In genomic region chr17:68205251-68205807, GRCh38 we compare ENCODE assay signal across 1 cellular context.
TF ChIP-seq lines count a peak whose summit lies in the region.

No MANE protein-coding gene starts in this region.

TF ChIP-seq in HepG2, 621 proteins besides CTCF, POLR2A, EP300 and RAD21 (continued from another document and continues in another):
- TF ChIP-seq NCOA1 (CRISPR knock-in tag; IDR thresholded peaks at IDR 0.05) (no peak), POLR2AphosphoS5 (IDR thresholded peaks at IDR 0.05; ENCODE audit: low read depth, low read length) (peak; percentile 78), ZNF589 (CRISPR knock-in tag; conservative IDR thresholded peaks at IDR 0.05) (0 out of 2 replicates have a peak, but pooled peaks have one; percentile 16), U2AF2 (IDR thresholded peaks at IDR 0.05; ENCODE audit: low read depth, low read length) (no peak), ZSCAN5A (CRISPR knock-in tag; IDR thresholded peaks at IDR 0.05; ENCODE audit: borderline replicate concordance) (peak; percentile 85), NFYB (CRISPR knock-in tag; IDR thresholded peaks at IDR 0.05) (peak; percentile 27; the same call in 1 of the 2 replicates), ELF4 (CRISPR knock-in tag; IDR thresholded peaks at IDR 0.05; ENCODE audit: borderline replicate concordance) (no peak), RXRB (CRISPR knock-in tag; IDR thresholded peaks at IDR 0.05; ENCODE audit: borderline replicate concordance) (peak; percentile 71), CENPBD1 (CRISPR knock-in tag; IDR thresholded peaks at IDR 0.05; ENCODE audit: borderline replicate concordance, low read depth) (no peak), KDM1A (CRISPR knock-in tag; IDR thresholded peaks at IDR 0.05) (peak; percentile 87), KLF15 (CRISPR knock-in tag; IDR thresholded peaks at IDR 0.05; ENCODE audit: borderline replicate concordance) (peak; percentile 36; the same call in 1 of the 2 replicates), DBP (CRISPR knock-in tag; IDR thresholded peaks at IDR 0.05; ENCODE audit: not compliant biosample characterization) (peak; percentile 88), PRDM15 (CRISPR knock-in tag; IDR thresholded peaks at IDR 0.05) (peak; percentile 40; the same call in 1 of the 2 replicates), SETDB1 (CRISPR knock-in tag; IDR thresholded peaks at IDR 0.05; ENCODE audit: borderline replicate concordance) (no peak), ZNF550 (CRISPR knock-in tag; IDR thresholded peaks at IDR 0.05; ENCODE audit: borderline replicate concordance) (no peak), ETV5 (CRISPR knock-in tag; IDR thresholded peaks at IDR 0.05; ENCODE audit: borderline replicate concordance) (peak; percentile 60; the same call in 1 of the 2 replicates), ZMYM3 (CRISPR knock-in tag; IDR thresholded peaks at IDR 0.05) (peak; percentile 74; the same call in 1 of the 2 replicates), ZBTB7B (CRISPR knock-in tag; IDR thresholded peaks at IDR 0.05) (peak; percentile 76), ZNF670 (CRISPR knock-in tag; IDR thresholded peaks at IDR 0.05; ENCODE audit: borderline replicate concordance) (peak; percentile 74; the same call in 1 of the 2 replicates), DPF2 (CRISPR knock-in tag; IDR thresholded peaks at IDR 0.05; ENCODE audit: borderline replicate concordance, low read depth) (0 out of 2 replicates have a peak, but pooled peaks have one; percentile 20), ZNF761 (CRISPR knock-in tag; conservative IDR thresholded peaks at IDR 0.05) (no peak), LBX2 (CRISPR knock-in tag; IDR thresholded peaks at IDR 0.05; ENCODE audit: borderline replicate concordance) (0 out of 2 replicates have a peak, but pooled peaks have one; percentile 43), MEIS2 (CRISPR knock-in tag; IDR thresholded peaks at IDR 0.05) (no peak), ATF7 (IDR thresholded peaks at IDR 0.05) (no peak), ATF7 (CRISPR knock-in tag; IDR thresholded peaks at IDR 0.05) (no peak), NPAS2 (CRISPR knock-in tag; IDR thresholded peaks at IDR 0.05; ENCODE audit: borderline replicate concordance) (no peak), USF2 (IDR thresholded peaks at IDR 0.05; ENCODE audit: low read depth, low read length) (peak; percentile 79), USF2 (CRISPR knock-in tag; IDR thresholded peaks at IDR 0.05; ENCODE audit: borderline replicate concordance) (peak; percentile 82; the same call in 1 of the 2 replicates), ZBTB26 (CRISPR knock-in tag; IDR thresholded peaks at IDR 0.05; ENCODE audit: borderline replicate concordance) (peak; percentile 24; the same call in 1 of the 2 replicates), ZFP36L1 (CRISPR knock-in tag; IDR thresholded peaks at IDR 0.05) (0 out of 2 replicates have a peak, but pooled peaks have one; percentile 33)
- TF ChIP-seq, protein P1, sequence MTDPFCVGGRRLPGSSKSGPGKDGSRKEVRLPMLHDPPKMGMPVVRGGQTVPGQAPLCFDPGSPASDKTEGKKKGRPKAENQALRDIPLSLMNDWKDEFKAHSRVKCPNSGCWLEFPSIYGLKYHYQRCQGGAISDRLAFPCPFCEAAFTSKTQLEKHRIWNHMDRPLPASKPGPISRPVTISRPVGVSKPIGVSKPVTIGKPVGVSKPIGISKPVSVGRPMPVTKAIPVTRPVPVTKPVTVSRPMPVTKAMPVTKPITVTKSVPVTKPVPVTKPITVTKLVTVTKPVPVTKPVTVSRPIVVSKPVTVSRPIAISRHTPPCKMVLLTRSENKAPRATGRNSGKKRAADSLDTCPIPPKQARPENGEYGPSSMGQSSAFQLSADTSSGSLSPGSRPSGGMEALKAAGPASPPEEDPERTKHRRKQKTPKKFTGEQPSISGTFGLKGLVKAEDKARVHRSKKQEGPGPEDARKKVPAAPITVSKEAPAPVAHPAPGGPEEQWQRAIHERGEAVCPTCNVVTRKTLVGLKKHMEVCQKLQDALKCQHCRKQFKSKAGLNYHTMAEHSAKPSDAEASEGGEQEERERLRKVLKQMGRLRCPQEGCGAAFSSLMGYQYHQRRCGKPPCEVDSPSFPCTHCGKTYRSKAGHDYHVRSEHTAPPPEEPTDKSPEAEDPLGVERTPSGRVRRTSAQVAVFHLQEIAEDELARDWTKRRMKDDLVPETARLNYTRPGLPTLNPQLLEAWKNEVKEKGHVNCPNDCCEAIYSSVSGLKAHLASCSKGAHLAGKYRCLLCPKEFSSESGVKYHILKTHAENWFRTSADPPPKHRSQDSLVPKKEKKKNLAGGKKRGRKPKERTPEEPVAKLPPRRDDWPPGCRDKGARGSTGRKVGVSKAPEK (CRISPR knock-in tag; IDR thresholded peaks at IDR 0.05; ENCODE audit: borderline replicate concordance) = no peak
- TF ChIP-seq, protein P2, sequence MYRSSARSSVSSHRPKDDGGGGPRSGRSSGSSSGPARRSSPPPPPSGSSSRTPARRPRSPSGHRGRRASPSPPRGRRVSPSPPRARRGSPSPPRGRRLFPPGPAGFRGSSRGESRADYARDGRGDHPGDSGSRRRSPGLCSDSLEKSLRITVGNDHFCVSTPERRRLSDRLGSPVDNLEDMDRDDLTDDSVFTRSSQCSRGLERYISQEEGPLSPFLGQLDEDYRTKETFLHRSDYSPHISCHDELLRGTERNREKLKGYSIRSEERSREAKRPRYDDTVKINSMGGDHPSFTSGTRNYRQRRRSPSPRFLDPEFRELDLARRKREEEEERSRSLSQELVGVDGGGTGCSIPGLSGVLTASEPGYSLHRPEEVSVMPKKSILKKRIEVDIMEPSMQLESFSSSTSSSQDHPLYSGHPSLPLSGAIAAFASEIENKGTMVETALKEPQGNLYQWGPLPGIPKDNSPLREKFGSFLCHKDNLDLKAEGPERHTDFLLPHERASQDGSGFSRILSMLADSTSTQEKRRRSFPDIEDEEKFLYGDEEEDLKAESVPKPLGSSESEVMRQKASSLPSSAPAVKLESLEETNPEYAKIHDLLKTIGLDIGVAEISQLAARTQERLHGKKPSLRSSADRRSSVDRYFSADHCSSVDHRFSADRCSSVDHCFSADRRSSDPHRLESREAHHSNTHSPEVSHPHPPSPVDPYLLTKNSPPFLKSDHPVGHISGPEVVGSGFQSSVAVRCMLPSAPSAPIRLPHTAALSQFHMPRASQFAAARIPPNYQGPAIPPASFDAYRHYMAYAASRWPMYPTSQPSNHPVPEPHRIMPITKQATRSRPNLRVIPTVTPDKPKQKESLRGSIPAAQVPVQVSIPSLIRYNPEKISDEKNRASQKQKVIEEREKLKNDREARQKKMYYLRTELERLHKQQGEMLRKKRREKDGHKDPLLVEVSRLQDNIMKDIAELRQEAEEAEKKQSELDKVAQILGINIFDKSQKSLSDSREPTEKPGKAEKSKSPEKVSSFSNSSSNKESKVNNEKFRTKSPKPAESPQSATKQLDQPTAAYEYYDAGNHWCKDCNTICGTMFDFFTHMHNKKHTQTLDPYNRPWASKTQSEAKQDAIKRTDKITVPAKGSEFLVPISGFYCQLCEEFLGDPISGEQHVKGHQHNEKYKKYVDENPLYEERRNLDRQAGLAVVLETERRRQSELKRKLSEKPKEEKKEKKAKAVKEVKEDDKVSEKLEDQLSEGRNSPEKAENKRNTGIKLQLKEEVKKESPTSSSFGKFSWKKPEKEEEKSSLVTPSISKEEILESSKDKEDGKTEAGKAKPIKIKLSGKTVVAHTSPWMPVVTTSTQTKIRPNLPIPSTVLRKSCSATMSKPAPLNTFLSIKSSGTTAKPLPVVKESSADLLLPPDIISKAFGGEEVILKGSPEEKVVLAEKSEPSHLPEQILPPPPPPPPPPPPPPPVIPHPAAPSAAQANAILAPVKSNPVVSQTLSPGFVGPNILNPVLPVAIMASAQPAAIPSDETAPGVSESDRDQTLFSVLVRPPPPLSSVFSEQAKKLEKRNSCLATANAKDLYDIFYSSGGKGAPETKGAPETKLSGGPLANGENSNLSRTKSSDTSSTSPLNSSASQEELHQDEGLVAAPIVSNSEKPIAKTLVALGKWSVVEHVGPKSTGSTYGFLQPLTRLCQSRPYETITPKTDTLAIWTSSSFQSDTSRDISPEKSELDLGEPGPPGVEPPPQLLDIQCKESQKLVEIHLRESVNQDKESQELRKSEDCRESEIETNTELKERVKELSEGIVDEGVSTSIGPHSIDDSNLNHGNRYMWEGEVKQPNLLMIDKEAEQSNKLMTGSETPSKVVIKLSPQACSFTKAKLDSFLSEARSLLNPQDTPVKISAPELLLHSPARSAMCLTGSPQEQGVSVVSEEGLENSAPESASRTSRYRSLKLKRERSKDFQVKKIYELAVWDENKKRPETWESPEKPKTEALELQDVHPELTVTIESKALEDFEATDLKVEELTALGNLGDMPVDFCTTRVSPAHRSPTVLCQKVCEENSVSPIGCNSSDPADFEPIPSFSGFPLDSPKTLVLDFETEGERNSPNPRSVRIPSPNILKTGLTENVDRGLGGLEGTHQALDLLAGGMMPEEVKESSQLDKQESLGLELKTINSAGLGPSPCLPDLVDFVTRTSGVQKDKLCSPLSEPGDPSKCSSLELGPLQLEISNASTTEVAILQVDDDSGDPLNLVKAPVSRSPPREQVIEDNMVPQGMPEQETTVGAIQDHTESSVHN (CRISPR knock-in tag; IDR thresholded peaks at IDR 0.05) = peak; percentile 83; the same call in 1 of the 2 replicates
- TF ChIP-seq, protein P3, sequence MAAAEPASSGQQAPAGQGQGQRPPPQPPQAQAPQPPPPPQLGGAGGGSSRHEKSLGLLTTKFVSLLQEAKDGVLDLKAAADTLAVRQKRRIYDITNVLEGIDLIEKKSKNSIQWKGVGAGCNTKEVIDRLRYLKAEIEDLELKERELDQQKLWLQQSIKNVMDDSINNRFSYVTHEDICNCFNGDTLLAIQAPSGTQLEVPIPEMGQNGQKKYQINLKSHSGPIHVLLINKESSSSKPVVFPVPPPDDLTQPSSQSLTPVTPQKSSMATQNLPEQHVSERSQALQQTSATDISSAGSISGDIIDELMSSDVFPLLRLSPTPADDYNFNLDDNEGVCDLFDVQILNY (CRISPR knock-in tag; conservative IDR thresholded peaks at IDR 0.05) = peak; percentile 74
